10 cellular contexts compared by ENCODE assay signal in genomic region chr1:235996048-235996785, GRCh38.
A peak's percentile ranks its signal among the peaks of the same experiment; 100 is the strongest.
DNase-seq lines count a peak whose midpoint lies in the region; ATAC-seq and TF ChIP-seq lines count a peak whose summit lies in the region.
"Had no signal": no experiment of that assay in that cellular context is flagged by ENCODE, and none has a peak within 500 bp of the region (broad histone marks: within the 10 kb centered on the region; RNA-seq: fewer than 3 reads in every experiment).

No MANE protein-coding gene starts in this region.

- H3K9me3 ChIP-seq in IMR-90 (ENCODE audit: control insufficient read depth, insufficient read depth, low read length) = no peaks in the 10 kb centered on the region
- H3K9me3 ChIP-seq: right lobe of liver had no signal

- H3K36me3 ChIP-seq in IMR-90 (ENCODE audit: control insufficient read depth, insufficient read depth, low read length) = peaks cover 33% of the 10 kb centered on the region

- intact Hi-C loops in IMR-90 (cut with micrococcal nuclease) = no loop called here
- intact Hi-C loops in Right ventricle myocardium inferior (cut with DNase I) = no loop called here

- peaks cover 8% of the 10 kb centered on the region for H3K4me1 ChIP-seq in IMR-90 (ENCODE audit: control insufficient read depth, insufficient read depth, low read length)
- H3K4me1 ChIP-seq: right lobe of liver had no signal

- CTCF ChIA-PET in IMR-90 (lab: Yijun Ruan, JAX) = interaction anchor here (2.3 kb wide), 1 partner anchor 25 kb away, joined by 6 read pairs; no protein-coding TSS in a partner anchor

- TF ChIP-seq RAD21 in IMR-90 (IDR thresholded peaks at IDR 0.05; ENCODE audit: low read length) = no peak

- no peak overlapping the region for H3K18ac ChIP-seq in IMR-90 (ENCODE audit: low read depth, low read length)

- H3K56ac ChIP-seq in IMR-90 (ENCODE audit: extremely low read depth, insufficient read depth, low read length) = no peak overlapping the region

- WGBS in IMR-90 (ENCODE audit: extremely low coverage in 2 of 2, insufficient read length in 1 of 2), 2 experiments = no CpG with 5 or more reads among the region's 4 CpGs

- H2BK15ac ChIP-seq in IMR-90 (ENCODE audit: low read depth, low read length) = no peak overlapping the region

- no peak overlapping the region for H3K14ac ChIP-seq in IMR-90 (replicated peaks; ENCODE audit: low read depth, low read length)

- H3K27me3 ChIP-seq in IMR-90 (ENCODE audit: control insufficient read depth, insufficient read depth, low read length) = no peaks in the 10 kb centered on the region
- H3K27me3 ChIP-seq: right lobe of liver had no signal

- no peak overlapping the region for H2AFZ ChIP-seq in IMR-90 (replicated peaks; ENCODE audit: low read length, poor library complexity)

- peaks cover 9% of the 10 kb centered on the region for H3K9me1 ChIP-seq in IMR-90 (ENCODE audit: insufficient read depth, low read length)

- TF ChIP-seq CTCF in GM12865 (IDR thresholded peaks at IDR 0.05; ENCODE audit: insufficient read depth, low read depth, low read length, missing control alignments) (no peak), IMR-90 (conservative IDR thresholded peaks at IDR 0.05; ENCODE audit: low read depth, low read length) (no peak)

- no peak for TF ChIP-seq POLR2A in IMR-90 (IDR thresholded peaks at IDR 0.05; ENCODE audit: low read depth, low read length)

- H3K4me2 ChIP-seq in IMR-90 (ENCODE audit: low read depth, low read length) = no peak overlapping the region

- peak; percentile 26 for ATAC-seq in GM19023 (IDR thresholded peaks at IDR 0.05; ENCODE audit: unreplicated experiment)
- ATAC-seq in IMR-90 (ENCODE audit: low read depth) = no peak
- ATAC-seq in Right ventricle myocardium inferior = no peak
- ATAC-seq: activated CD8-positive, alpha-beta T cell treated with anti-CD3 and anti-CD28 coated beads for 36 hours had no signal

- H2BK20ac ChIP-seq in IMR-90 (ENCODE audit: low read depth, low read length) = no peak overlapping the region

- H4K20me1 ChIP-seq in IMR-90 (ENCODE audit: insufficient read depth, low read length) = no peaks in the 10 kb centered on the region

- peak overlapping the region; percentile 39 for H2BK5ac ChIP-seq in IMR-90 (ENCODE audit: low read depth, low read length, poor library complexity, severe bottlenecking)

- H4K5ac ChIP-seq in IMR-90 (ENCODE audit: low read depth, low read length) = no peak overlapping the region

- no peak overlapping the region for H2BK120ac ChIP-seq in IMR-90 (ENCODE audit: low read depth, low read length)

- H3K9ac ChIP-seq in IMR-90 (ENCODE audit: low read depth, low read length) = no peak overlapping the region

- peak; percentile 88 for DNase-seq in GM12865 (ENCODE audit: low read depth)
- DNase-seq in IMR-90 = no peak
- DNase-seq in SHP77 treated with DMSO at 0.1 percent for 48 hours (lab: John Stamatoyannopoulos, UW) = peak; percentile 55
- no peak for DNase-seq in activated CD4-positive, alpha-beta T cell treated with anti-CD3 and anti-CD28 coated beads, Interleukin-2, amount 50 U/mL, for 4 hours
- no peak for DNase-seq in midbrain (lab: John Stamatoyannopoulos, UW)
- no peak for DNase-seq in Right ventricle myocardium inferior (ENCODE audit: missing footprints)
- DNase-seq: activated CD8-positive, alpha-beta T cell treated with anti-CD3 and anti-CD28 coated beads for 36 hours; KBM-7; right lobe of liver had no signal

- no TSS peak for BruUV-seq in IMR-90 (replicated peaks; lab: Mats Ljungman, UMichigan)

- H3K4me3 ChIP-seq in GM12865 (ENCODE audit: low read depth, low read length) = no peak overlapping the region
- no peak overlapping the region for H3K4me3 ChIP-seq in IMR-90 (ENCODE audit: insufficient read depth, low read depth, low read length)
- H3K4me3 ChIP-seq: right lobe of liver had no signal

- peak overlapping the region; percentile 24; the same call in 1 of the 2 replicates for H2AK5ac ChIP-seq in IMR-90 (ENCODE audit: low read depth, low read length)

- POLR2A ChIA-PET in IMR-90 (lab: Charles Lee; ENCODE audit: unreplicated experiment) = no interaction called here

- peaks cover 4 to 17% of the 10 kb centered on the region in 2 experiments; a peak in 3 of 4 replicates for H3K79me1 ChIP-seq in IMR-90 (ENCODE audit: low read depth in 1 of 2, low read length in 2 of 2)

- H3K23ac ChIP-seq in IMR-90 (ENCODE audit: low read depth, low read length) = no peak overlapping the region

- in situ Hi-C loops in IMR-90 (cut with MboI; ENCODE audit: low sequenced_read_pairs) = no loop called here

- no peak overlapping the region for H3K27ac ChIP-seq in IMR-90 (ENCODE audit: insufficient read depth, low read length)
- H3K27ac ChIP-seq: right lobe of liver had no signal

- H4K8ac ChIP-seq in IMR-90 (ENCODE audit: low read depth in 2 of 2, low read length in 2 of 2) = no peak overlapping the region

- no peak overlapping the region for H2AK9ac ChIP-seq in IMR-90 (replicated peaks; ENCODE audit: low read depth, low read length, poor library complexity)

- H4K91ac ChIP-seq in IMR-90 (ENCODE audit: insufficient read depth, low read depth, low read length) = no peak overlapping the region

- dilution Hi-C loops in IMR-90 (cut with HindIII; ENCODE audit: low sequenced_read_pairs, unreplicated experiment) = no loop called here

- no peak overlapping the region for H3K4ac ChIP-seq in IMR-90 (ENCODE audit: low read depth, low read length)

TF ChIP-seq in IMR-90, 13 proteins besides CTCF, POLR2A, EP300 and RAD21:
- no peak for TF ChIP-seq RCOR1 (IDR thresholded peaks at IDR 0.05; ENCODE audit: insufficient replicate concordance, low read length)
- TF ChIP-seq RFX5 (IDR thresholded peaks at IDR 0.05; ENCODE audit: low read depth, low read length) = no peak
- TF ChIP-seq, protein P1, sequence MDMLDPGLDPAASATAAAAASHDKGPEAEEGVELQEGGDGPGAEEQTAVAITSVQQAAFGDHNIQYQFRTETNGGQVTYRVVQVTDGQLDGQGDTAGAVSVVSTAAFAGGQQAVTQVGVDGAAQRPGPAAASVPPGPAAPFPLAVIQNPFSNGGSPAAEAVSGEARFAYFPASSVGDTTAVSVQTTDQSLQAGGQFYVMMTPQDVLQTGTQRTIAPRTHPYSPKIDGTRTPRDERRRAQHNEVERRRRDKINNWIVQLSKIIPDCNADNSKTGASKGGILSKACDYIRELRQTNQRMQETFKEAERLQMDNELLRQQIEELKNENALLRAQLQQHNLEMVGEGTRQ (IDR thresholded peaks at IDR 0.05; ENCODE audit: low read depth, low read length) = no peak
- TF ChIP-seq MAZ (IDR thresholded peaks at IDR 0.05; ENCODE audit: borderline replicate concordance, low read depth, low read length) = no peak
- TF ChIP-seq MAFK (IDR thresholded peaks at IDR 0.05; ENCODE audit: low read depth, low read length) = no peak
- no peak for TF ChIP-seq MXI1 (IDR thresholded peaks at IDR 0.05; ENCODE audit: borderline replicate concordance, low read depth, low read length)
- TF ChIP-seq, protein P2, sequence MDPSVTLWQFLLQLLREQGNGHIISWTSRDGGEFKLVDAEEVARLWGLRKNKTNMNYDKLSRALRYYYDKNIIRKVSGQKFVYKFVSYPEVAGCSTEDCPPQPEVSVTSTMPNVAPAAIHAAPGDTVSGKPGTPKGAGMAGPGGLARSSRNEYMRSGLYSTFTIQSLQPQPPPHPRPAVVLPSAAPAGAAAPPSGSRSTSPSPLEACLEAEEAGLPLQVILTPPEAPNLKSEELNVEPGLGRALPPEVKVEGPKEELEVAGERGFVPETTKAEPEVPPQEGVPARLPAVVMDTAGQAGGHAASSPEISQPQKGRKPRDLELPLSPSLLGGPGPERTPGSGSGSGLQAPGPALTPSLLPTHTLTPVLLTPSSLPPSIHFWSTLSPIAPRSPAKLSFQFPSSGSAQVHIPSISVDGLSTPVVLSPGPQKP (IDR thresholded peaks at IDR 0.05; ENCODE audit: borderline replicate concordance, low read depth, low read length) = no peak
- no peak for TF ChIP-seq CEBPB (IDR thresholded peaks at IDR 0.05; ENCODE audit: low read depth, low read length)
- TF ChIP-seq BHLHE40 (IDR thresholded peaks at IDR 0.05; ENCODE audit: low read depth, low read length) = no peak
- no peak for TF ChIP-seq SMC3 (IDR thresholded peaks at IDR 0.05; ENCODE audit: low read depth, low read length)
- no peak for TF ChIP-seq CHD1 (IDR thresholded peaks at IDR 0.05; ENCODE audit: low read depth, low read length)
- TF ChIP-seq NFE2L2 (IDR thresholded peaks at IDR 0.05; ENCODE audit: low read depth, low read length) = no peak
- TF ChIP-seq FOS (IDR thresholded peaks at IDR 0.05; ENCODE audit: low read depth, low read length) = no peak
TF ChIP-seq in IMR-90: peak in this region for 0.

Comparison
In these comparisons a context has a peak if more than half of its experiments do, and no peak if none do; other contexts are left out.
1. DNase-seq: peak in GM12865 (single experiment) and SHP77 treated with DMSO at 0.1 percent for 48 hours (single experiment); none in IMR-90 (single experiment), activated CD4-positive, alpha-beta T cell treated with anti-CD3 and anti-CD28 coated beads, Interleukin-2, amount 50 U/mL, for 4 hours (0 of 2), midbrain (single experiment) and Right ventricle myocardium inferior (single experiment).